21 cellular contexts compared by ENCODE assay signal in genomic region chr17:41642252-41643156, GRCh38. TPM values are rescaled to one million over a fixed set of nuclear protein-coding genes. Genes with fewer than 3 reads are reported as not detected.
"Had no signal": no experiment of that assay in that cellular context is flagged by ENCODE, and none has a peak within 500 bp of the region (broad histone marks: within the 10 kb centered on the region; RNA-seq: fewer than 3 reads in every experiment).

No MANE protein-coding gene starts in this region.

- H3K4me1 ChIP-seq: lower lobe of right lung had no signal

- H3K9me3 ChIP-seq: esophagus muscularis mucosa, lower lobe of right lung, ovary, spleen, stomach, testis, vagina had no signal

- ATAC-seq: activated naive CD8-positive, alpha-beta T cell treated with anti-CD3 and anti-CD28 coated beads, Interleukin-2, amount 50 U/mL, for 24 hours; activated T-helper 17 cell treated with anti-CD3 and anti-CD28 coated beads, Interleukin-2, amount 50 U/mL, for 72 hours; left cardiac atrium; lower lobe of right lung; sciatic nerve had no signal

- H3K27me3 ChIP-seq: esophagus muscularis mucosa, ovary, spleen, stomach, testis, vagina had no signal

- H3K4me3 Mint-ChIP-seq: activated naive CD8-positive, alpha-beta T cell treated with anti-CD3 and anti-CD28 coated beads, Interleukin-2, amount 50 U/mL, for 24 hours; activated T-helper 17 cell treated with anti-CD3 and anti-CD28 coated beads, Interleukin-2, amount 50 U/mL, for 72 hours; endodermal cell; immature natural killer cell; mesothelial cell of epicardium; neural crest cell had no signal

- H3K4me3 ChIP-seq: esophagus muscularis mucosa, lower lobe of right lung, ovary, spleen, stomach, testis, vagina had no signal

- H3K9me3 Mint-ChIP-seq: activated naive CD8-positive, alpha-beta T cell treated with anti-CD3 and anti-CD28 coated beads, Interleukin-2, amount 50 U/mL, for 24 hours; activated T-helper 17 cell treated with anti-CD3 and anti-CD28 coated beads, Interleukin-2, amount 50 U/mL, for 72 hours; endodermal cell; immature natural killer cell; mesothelial cell of epicardium; neural crest cell had no signal

- H3K27ac Mint-ChIP-seq: activated naive CD8-positive, alpha-beta T cell treated with anti-CD3 and anti-CD28 coated beads, Interleukin-2, amount 50 U/mL, for 24 hours; activated T-helper 17 cell treated with anti-CD3 and anti-CD28 coated beads, Interleukin-2, amount 50 U/mL, for 72 hours; endodermal cell; immature natural killer cell; mesothelial cell of epicardium had no signal

- H3K27me3 Mint-ChIP-seq: activated naive CD8-positive, alpha-beta T cell treated with anti-CD3 and anti-CD28 coated beads, Interleukin-2, amount 50 U/mL, for 24 hours; activated T-helper 17 cell treated with anti-CD3 and anti-CD28 coated beads, Interleukin-2, amount 50 U/mL, for 72 hours had no signal

- H3K4me1 Mint-ChIP-seq: activated naive CD8-positive, alpha-beta T cell treated with anti-CD3 and anti-CD28 coated beads, Interleukin-2, amount 50 U/mL, for 24 hours; activated T-helper 17 cell treated with anti-CD3 and anti-CD28 coated beads, Interleukin-2, amount 50 U/mL, for 72 hours; immature natural killer cell had no signal

- H3K27ac ChIP-seq: esophagus muscularis mucosa, lower lobe of right lung, ovary, spleen, stomach, testis, vagina had no signal

- DNase-seq: activated naive CD4-positive, alpha-beta T cell treated with Interleukin-2 at 50 U/mL for 16 hours; activated naive CD8-positive, alpha-beta T cell treated with anti-CD3 and anti-CD28 coated beads, Interleukin-2, amount 50 U/mL, for 24 hours; activated T-cell treated with anti-CD3 and anti-CD28 coated beads for 4 hours; aorta; endodermal cell; immature natural killer cell; left cardiac atrium; lower lobe of right lung; ovary; spleen; stomach; testis had no signal

- H3K36me3 Mint-ChIP-seq: immature natural killer cell, mesothelial cell of epicardium had no signal

- H3K36me3 ChIP-seq: esophagus muscularis mucosa, lower lobe of right lung, ovary, spleen, stomach, vagina had no signal

RNA-seq across cellular contexts. Expression of gene KRT17, which starts 18.1 kb away (rescaled TPM):
- total RNA-seq: endodermal cell, left cardiac atrium, neural crest cell, sciatic nerve had no signal
- polyA plus RNA-seq: immature natural killer cell had no signal

RNA-seq across cellular contexts. Expression of gene KRT16, which starts 29.9 kb away (rescaled TPM):
- total RNA-seq: activated T-helper 17 cell treated with anti-CD3 and anti-CD28 coated beads, Interleukin-2, amount 50 U/mL, for 72 hours; dermis microvascular lymphatic vessel endothelial cell; endodermal cell; fibroblast of villous mesenchyme; lower lobe of right lung; myocyte; neural crest cell; spleen; testis had no signal
- polyA plus RNA-seq: immature natural killer cell, ovary had no signal

RNA-seq across cellular contexts. Expression of gene KRT14, which starts 55.8 kb away (rescaled TPM):
- total RNA-seq: activated T-helper 17 cell treated with anti-CD3 and anti-CD28 coated beads, Interleukin-2, amount 50 U/mL, for 72 hours; dermis microvascular lymphatic vessel endothelial cell; endodermal cell; fibroblast of villous mesenchyme; lower lobe of right lung; mesothelial cell of epicardium; myocyte; neural crest cell had no signal
- polyA plus RNA-seq: immature natural killer cell, ovary had no signal
